In the genomic region with DNA sequence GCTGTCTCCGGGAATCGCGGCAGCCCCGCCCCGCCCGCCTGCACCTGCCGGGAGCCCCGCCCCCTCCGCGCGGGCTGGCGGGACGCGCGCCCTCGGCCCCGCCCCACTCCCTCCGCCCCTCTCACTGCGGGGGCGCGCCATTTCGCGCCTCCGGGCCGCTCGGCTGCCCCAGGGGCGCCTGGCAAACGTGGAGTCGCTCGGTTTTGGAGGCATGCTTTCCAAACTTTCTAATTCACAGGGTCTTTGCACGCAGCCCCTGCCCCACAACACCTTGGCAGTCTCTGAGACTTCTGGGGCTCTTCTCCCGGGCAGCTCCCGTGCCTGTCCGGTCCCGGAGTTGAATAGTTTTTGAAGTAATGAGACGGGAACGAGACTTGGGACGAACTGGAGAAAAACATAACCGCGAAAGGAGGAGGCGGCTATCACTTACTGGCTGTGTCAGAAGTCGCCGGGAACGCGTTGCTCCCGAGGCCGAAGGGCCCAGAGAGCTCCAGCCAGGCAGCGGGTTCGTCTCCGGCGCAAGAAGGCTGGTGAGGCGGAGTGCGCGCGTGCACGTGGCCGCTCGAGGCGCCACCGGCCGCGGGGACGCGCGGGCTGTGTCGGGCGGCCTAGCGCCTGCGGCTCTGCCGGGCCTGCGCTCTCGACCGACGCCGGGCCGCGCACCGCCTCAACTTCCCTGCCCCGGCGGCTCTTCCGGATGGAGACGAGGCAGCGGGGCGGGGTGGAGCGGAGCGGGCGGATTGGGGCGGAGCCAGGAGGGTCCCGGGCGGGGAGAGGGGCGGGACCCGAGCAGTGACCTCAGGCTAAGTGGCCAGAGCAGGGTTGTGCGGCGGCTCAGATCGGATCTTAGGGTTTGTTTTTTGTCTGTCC, we compare ENCODE assay signal across 8 cellular contexts. TPM values are rescaled to one million over a fixed set of nuclear protein-coding genes. Genes with fewer than 3 reads are reported as not detected.
A peak's percentile ranks its signal among the peaks of the same experiment; 100 is the strongest.
DNase-seq lines count a peak whose midpoint lies in the region; ATAC-seq and TF ChIP-seq lines count a peak whose summit lies in the region.

Gene MCM9, minus strand, starts transcription at position 699 of the 870 bp plus-strand sequence. CDS start 3,436 bp downstream, outside the sequence.

- under 1% methylated on average over 95 of the region's 95 CpGs for WGBS in liver

- peak within 1 kb of the TSS; percentile 72 to 85 (median 77) for H3K4me3 ChIP-seq in liver (ENCODE audit: low read depth in 1 of 3, low read length in 3 of 3)

- H3K27ac Mint-ChIP-seq in CD14-positive monocyte: peak within 1 kb of the TSS; percentile 89 to 95 (median 93)

- H3K27me3 Mint-ChIP-seq in CD14-positive monocyte (ENCODE audit: low read depth in 3 of 3): peaks cover 0 to 2% (median 0%) of the 10 kb centered on the region in 3 donors

- peaks cover 0 to 13% (median 7%) of the 10 kb centered on the region in 7 donors for H3K9me3 Mint-ChIP-seq in CD14-positive monocyte

- H3K36me3 Mint-ChIP-seq in CD14-positive monocyte: peaks cover 21 to 29% of the 10 kb centered on the region in 2 donors

- no peaks in the 10 kb centered on the region for H3K9me3 ChIP-seq in liver (ENCODE audit: control insufficient read depth in 4 of 4, low read length in 3 of 4)

- ATAC-seq in GM19351 (IDR thresholded peaks at IDR 0.05; ENCODE audit: unreplicated experiment): peak; percentile 94
- ATAC-seq in HG03520 (IDR thresholded peaks at IDR 0.05; ENCODE audit: unreplicated experiment): peak; percentile 94

- TF ChIP-seq CTCF in CD14-positive monocyte (IDR thresholded peaks at IDR 0.05): no peak
- TF ChIP-seq CTCF in liver (IDR thresholded peaks at IDR 0.05; ENCODE audit: low read depth, low read length, missing input control): no peak

- peak within 1 kb of the TSS; percentile 93 to 96 for H3K9ac ChIP-seq in liver (ENCODE audit: low read depth in 1 of 2, low read length in 2 of 2)

- H3K27ac ChIP-seq in liver (ENCODE audit: low read depth in 1 of 2, low read length in 2 of 2): peak within 1 kb of the TSS; percentile 90 to 95

- H3K36me3 ChIP-seq in liver (ENCODE audit: control insufficient read depth in 4 of 4, insufficient read depth in 3 of 4, low read depth in 1 of 4, low read length in 3 of 4): peaks cover 0 to 12% (median 6%) of the 10 kb centered on the region in 4 donors

- TF ChIP-seq RAD21 in liver (IDR thresholded peaks at IDR 0.05): no peak

- peaks cover 29% of the 10 kb centered on the region for H3K4me1 Mint-ChIP-seq in CD14-positive monocyte

- intact Hi-C loops in CD14-positive monocyte (cut with micrococcal nuclease): loop anchor here (2.0 to 5.0 kb wide), 2 partner anchors 40 to 42 kb away; partner anchors contain the start of gene ASF1A (in 2 of the 2)

- DNase-seq in CD14-positive monocyte (ENCODE audit: low spot score) (peak; percentile 91), NCI-H774 (lab: John Stamatoyannopoulos, UW) (peak; percentile 99), dermis microvascular lymphatic vessel endothelial cell (ENCODE audit: low read depth in 2 of 2) (peak; percentile 12 to 91)
- DNase-seq in activated CD4-positive, alpha-beta T cell treated with anti-CD3 and anti-CD28 coated beads, Interleukin-2, amount 50 U/mL, for 4 hours: peak; percentile 77 to 80
- DNase-seq in stimulated activated CD4-positive, alpha-beta T cell treated with anti-CD3 and anti-CD28 coated beads, Interleukin-4, amount 100 ng/mL, for 24 hours: peak; percentile 87

- H3K4me1 ChIP-seq in liver (ENCODE audit: control insufficient read depth in 4 of 4, insufficient read depth in 4 of 4, low read length in 3 of 4): peaks cover 0 to 15% (median 9%) of the 10 kb centered on the region in 4 donors

- H3K4me3 Mint-ChIP-seq in CD14-positive monocyte: peak within 1 kb of the TSS; percentile 88 to 95

- H3K27me3 ChIP-seq in liver (ENCODE audit: control insufficient read depth in 4 of 4, insufficient read depth in 4 of 4, low read length in 3 of 4): no peaks in the 10 kb centered on the region

TF ChIP-seq in liver, 16 proteins besides CTCF, POLR2A, EP300 and RAD21:
- peak in 1 of 2 donors; percentile 80 for TF ChIP-seq GABPA (IDR thresholded peaks at IDR 0.05 in 1 of 2, conservative IDR thresholded peaks at IDR 0.05 in 1 of 2)
- TF ChIP-seq, protein P1, sequence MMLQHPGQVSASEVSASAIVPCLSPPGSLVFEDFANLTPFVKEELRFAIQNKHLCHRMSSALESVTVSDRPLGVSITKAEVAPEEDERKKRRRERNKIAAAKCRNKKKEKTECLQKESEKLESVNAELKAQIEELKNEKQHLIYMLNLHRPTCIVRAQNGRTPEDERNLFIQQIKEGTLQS (IDR thresholded peaks at IDR 0.05): no peak
- TF ChIP-seq YY1 (IDR thresholded peaks at IDR 0.05): no peak
- peak; percentile 42 to 51 for TF ChIP-seq EGR1 (IDR thresholded peaks at IDR 0.05; ENCODE audit: low read depth in 2 of 2)
- TF ChIP-seq, protein P2, sequence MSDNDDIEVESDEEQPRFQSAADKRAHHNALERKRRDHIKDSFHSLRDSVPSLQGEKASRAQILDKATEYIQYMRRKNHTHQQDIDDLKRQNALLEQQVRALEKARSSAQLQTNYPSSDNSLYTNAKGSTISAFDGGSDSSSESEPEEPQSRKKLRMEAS (IDR thresholded peaks at IDR 0.05): no peak
- no peak for TF ChIP-seq TAF1 (conservative IDR thresholded peaks at IDR 0.05)
- TF ChIP-seq, protein P3, sequence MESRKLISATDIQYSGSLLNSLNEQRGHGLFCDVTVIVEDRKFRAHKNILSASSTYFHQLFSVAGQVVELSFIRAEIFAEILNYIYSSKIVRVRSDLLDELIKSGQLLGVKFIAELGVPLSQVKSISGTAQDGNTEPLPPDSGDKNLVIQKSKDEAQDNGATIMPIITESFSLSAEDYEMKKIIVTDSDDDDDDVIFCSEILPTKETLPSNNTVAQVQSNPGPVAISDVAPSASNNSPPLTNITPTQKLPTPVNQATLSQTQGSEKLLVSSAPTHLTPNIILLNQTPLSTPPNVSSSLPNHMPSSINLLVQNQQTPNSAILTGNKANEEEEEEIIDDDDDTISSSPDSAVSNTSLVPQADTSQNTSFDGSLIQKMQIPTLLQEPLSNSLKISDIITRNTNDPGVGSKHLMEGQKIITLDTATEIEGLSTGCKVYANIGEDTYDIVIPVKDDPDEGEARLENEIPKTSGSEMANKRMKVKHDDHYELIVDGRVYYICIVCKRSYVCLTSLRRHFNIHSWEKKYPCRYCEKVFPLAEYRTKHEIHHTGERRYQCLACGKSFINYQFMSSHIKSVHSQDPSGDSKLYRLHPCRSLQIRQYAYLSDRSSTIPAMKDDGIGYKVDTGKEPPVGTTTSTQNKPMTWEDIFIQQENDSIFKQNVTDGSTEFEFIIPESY (IDR thresholded peaks at IDR 0.05): no peak
- TF ChIP-seq SP1 (IDR thresholded peaks at IDR 0.05): peak; percentile 35
- TF ChIP-seq FOXA2 (IDR thresholded peaks at IDR 0.05): no peak
- peak in 1 of 2 donors; percentile 35 for TF ChIP-seq HNF4A (conservative IDR thresholded peaks at IDR 0.05)
- TF ChIP-seq, protein P4, sequence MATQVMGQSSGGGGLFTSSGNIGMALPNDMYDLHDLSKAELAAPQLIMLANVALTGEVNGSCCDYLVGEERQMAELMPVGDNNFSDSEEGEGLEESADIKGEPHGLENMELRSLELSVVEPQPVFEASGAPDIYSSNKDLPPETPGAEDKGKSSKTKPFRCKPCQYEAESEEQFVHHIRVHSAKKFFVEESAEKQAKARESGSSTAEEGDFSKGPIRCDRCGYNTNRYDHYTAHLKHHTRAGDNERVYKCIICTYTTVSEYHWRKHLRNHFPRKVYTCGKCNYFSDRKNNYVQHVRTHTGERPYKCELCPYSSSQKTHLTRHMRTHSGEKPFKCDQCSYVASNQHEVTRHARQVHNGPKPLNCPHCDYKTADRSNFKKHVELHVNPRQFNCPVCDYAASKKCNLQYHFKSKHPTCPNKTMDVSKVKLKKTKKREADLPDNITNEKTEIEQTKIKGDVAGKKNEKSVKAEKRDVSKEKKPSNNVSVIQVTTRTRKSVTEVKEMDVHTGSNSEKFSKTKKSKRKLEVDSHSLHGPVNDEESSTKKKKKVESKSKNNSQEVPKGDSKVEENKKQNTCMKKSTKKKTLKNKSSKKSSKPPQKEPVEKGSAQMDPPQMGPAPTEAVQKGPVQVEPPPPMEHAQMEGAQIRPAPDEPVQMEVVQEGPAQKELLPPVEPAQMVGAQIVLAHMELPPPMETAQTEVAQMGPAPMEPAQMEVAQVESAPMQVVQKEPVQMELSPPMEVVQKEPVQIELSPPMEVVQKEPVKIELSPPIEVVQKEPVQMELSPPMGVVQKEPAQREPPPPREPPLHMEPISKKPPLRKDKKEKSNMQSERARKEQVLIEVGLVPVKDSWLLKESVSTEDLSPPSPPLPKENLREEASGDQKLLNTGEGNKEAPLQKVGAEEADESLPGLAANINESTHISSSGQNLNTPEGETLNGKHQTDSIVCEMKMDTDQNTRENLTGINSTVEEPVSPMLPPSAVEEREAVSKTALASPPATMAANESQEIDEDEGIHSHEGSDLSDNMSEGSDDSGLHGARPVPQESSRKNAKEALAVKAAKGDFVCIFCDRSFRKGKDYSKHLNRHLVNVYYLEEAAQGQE (IDR thresholded peaks at IDR 0.05): peak; percentile 54
- peak in 1 of 2 donors; percentile 33 for TF ChIP-seq JUND (IDR thresholded peaks at IDR 0.05)
- no peak for TF ChIP-seq HNF4G (IDR thresholded peaks at IDR 0.05)
- peak; percentile 26 for TF ChIP-seq NR2F2 (IDR thresholded peaks at IDR 0.05)
- no peak for TF ChIP-seq FOXA1 (IDR thresholded peaks at IDR 0.05)
- TF ChIP-seq RXRA (IDR thresholded peaks at IDR 0.05): peak; percentile 31 to 51
TF ChIP-seq in liver: peak in this region for 8.

RNA-seq across cellular contexts. Expression of gene MCM9, which starts in this region (rescaled TPM):
- 10 to 100 TPM in 1 of 2 donors, 1 to 10 TPM in 1; 9.8 to 11.9 TPM for polyA plus RNA-seq in CD14-positive monocyte
- total RNA-seq in dermis microvascular lymphatic vessel endothelial cell: 8.6 and 11.8 TPM in 2 replicates
- total RNA-seq in liver: 10 to 100 TPM; 10.9 to 17.4 TPM
- polyA plus RNA-seq in liver: 1 to 10 TPM; 3.6 to 6.5 TPM

Comparison
In these comparisons a context has a peak if more than half of its experiments do, and no peak if none do; other contexts are left out.
1. Peak in every context shown above with its lines: DNase-seq, ATAC-seq, H3K4me3 ChIP-seq and H3K27ac ChIP-seq.